8 cellular contexts compared by ENCODE assay signal in genomic region chr22:29388759-29389090, GRCh38. TPM values are rescaled to one million over a fixed set of nuclear protein-coding genes. Genes with fewer than 3 reads are reported as not detected.
DNase-seq lines count a peak whose midpoint lies in the region; ATAC-seq and TF ChIP-seq lines count a peak whose summit lies in the region.

No MANE protein-coding gene starts in this region.

- H3K36me3 ChIP-seq in HUES64 (ENCODE audit: insufficient read depth, low read length), result peaks cover 13% of the 10 kb centered on the region

- H3K27ac ChIP-seq in HUES64 (ENCODE audit: low read depth, low read length), result no peak overlapping the region
- peak overlapping the region; percentile 62 to 90 for H3K27ac ChIP-seq in coronary artery

- 47% methylated on average over 9 of the region's 9 CpGs for WGBS in HUES64

- H3K4me1 Mint-ChIP-seq in nephron progenitor cell, result peaks cover 26% of the 10 kb centered on the region

- H3K9me3 ChIP-seq in HUES64 (ENCODE audit: insufficient read depth, low read depth, low read length), result no peaks in the 10 kb centered on the region

- peaks cover 7% of the 10 kb centered on the region for H3K36me3 Mint-ChIP-seq in nephron progenitor cell (ENCODE audit: low read depth)

- DNase-seq in coronary artery (ENCODE audit: low spot score) (peak; percentile 69), nephron progenitor cell (no peak), SHP77 treated with DMSO at 0.1 percent for 48 hours (lab: John Stamatoyannopoulos, UW) (no peak), RPMI8226 (no peak)
- DNase-seq in activated effector memory CD4-positive, alpha-beta T cell treated with anti-CD3 and anti-CD28 coated beads, Interleukin-2, amount 50 U/mL, for 16 hours, result no peak

- H3K4me3 Mint-ChIP-seq in nephron progenitor cell, result peak overlapping the region; percentile 89

- H3K4me3 ChIP-seq in HUES64 (ENCODE audit: low read length) (peak overlapping the region; percentile 88), coronary artery (peak overlapping the region; percentile 87)

- ATAC-seq in GM18867 (IDR thresholded peaks at IDR 0.05; ENCODE audit: unreplicated experiment) (peak; percentile 6), HG03095 (IDR thresholded peaks at IDR 0.05; ENCODE audit: unreplicated experiment) (no peak)

- TF ChIP-seq CTCF in coronary artery (IDR thresholded peaks at IDR 0.05) (no peak), nephron progenitor cell (IDR thresholded peaks at IDR 0.05) (no peak)

- H3K9me3 Mint-ChIP-seq in nephron progenitor cell, result no peaks in the 10 kb centered on the region

- H3K27me3 ChIP-seq in HUES64 (ENCODE audit: insufficient read depth, low read length), result no peaks in the 10 kb centered on the region

- H3K4me1 ChIP-seq in HUES64 (ENCODE audit: insufficient read depth, low read length), result no peaks in the 10 kb centered on the region

- 0 out of 2 replicates have a peak overlapping the region, but pooled peaks have one; percentile 7 for H3K9ac ChIP-seq in HUES64 (ENCODE audit: low read depth, low read length)

- H3K27me3 Mint-ChIP-seq in nephron progenitor cell (ENCODE audit: low read depth, poor library complexity), result peaks cover 3% of the 10 kb centered on the region

- no peak overlapping the region for H3K27ac Mint-ChIP-seq in nephron progenitor cell

RNA-seq across cellular contexts. Expression of gene AP1B1, which starts 0.4 kb away (rescaled TPM):
- 45.5 TPM for polyA plus RNA-seq in HUES64 (2013, experiment 1 of 2)
- 47.1 TPM for polyA plus RNA-seq in HUES64 (2013, experiment 2 of 2)

RNA-seq across cellular contexts. Expression of gene RFPL1, which starts 49.7 kb away (rescaled TPM):
- polyA plus RNA-seq in HUES64 (2013, experiment 1 of 2), result not detected
- polyA plus RNA-seq in HUES64 (2013, experiment 2 of 2), result not detected
